8 cellular contexts compared by ENCODE assay signal in the genomic region with DNA sequence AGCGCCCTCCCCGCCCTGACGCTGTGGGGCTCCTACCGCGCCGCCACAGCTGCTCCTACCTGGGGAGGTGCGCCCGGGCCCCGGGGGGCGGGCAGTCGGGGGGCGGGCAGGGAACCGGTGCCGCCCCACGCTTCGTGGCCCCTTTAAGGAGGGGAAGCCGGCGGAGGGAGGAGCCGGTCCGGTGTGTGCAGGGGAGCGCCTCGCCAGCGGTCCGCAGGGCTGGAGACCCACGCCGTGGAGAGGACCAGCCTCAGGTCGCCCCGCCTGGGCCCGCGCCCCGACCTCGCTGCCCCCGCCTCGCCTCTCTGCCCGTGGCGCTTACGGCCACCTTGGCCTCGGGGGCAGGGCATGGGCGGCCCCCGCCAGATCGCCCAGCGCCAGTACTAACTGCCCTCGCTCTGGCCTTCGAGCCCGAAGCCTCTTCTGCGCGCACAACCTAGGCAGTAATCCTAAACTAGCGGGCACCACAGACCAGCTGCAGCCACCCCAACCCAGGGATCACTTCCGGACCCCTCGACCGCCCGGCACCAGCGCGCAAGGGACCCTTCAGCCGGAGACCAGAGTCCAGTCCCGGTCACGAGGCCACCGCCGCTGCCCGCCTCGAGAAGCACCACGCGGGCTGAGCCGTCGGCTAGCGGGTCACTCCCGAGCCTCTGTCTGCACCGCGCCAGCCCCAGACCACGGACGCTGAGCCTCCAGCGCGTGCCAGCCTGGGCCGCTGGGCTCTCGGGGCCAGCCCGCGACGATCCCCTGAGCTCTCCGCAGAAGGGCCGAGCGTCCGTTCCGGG. TPM values are rescaled to one million over a fixed set of nuclear protein-coding genes. Genes with fewer than 3 reads are reported as not detected.
A peak's percentile ranks its signal among the peaks of the same experiment; 100 is the strongest.
DNase-seq lines count a peak whose midpoint lies in the region; ATAC-seq, FAIRE-seq and TF ChIP-seq lines count a peak whose summit lies in the region.

A gene (plus strand): TSS at position 171 of the 788 bp plus-strand sequence. CDS start 689 bp downstream, outside the sequence.

- H4K8ac ChIP-seq in H1 (ENCODE audit: extremely low read depth, insufficient read depth, low read length) (peak within 1 kb of the TSS; percentile 68; the same call in 1 of the 2 replicates), neuronal stem cell (ENCODE audit: low read depth, low read length) (no peak within 1 kb of the TSS)

- H3K79me1 ChIP-seq in H1 (ENCODE audit: low read depth, low read length) (no peaks in the 10 kb centered on the region), neuronal stem cell (ENCODE audit: low read depth, low read length) (no peaks in the 10 kb centered on the region)

- peak within 1 kb of the TSS; percentile 29; the same call in 1 of the 2 replicates for H2AFZ ChIP-seq in H1 (ENCODE audit: low read length)
- peak within 1 kb of the TSS; percentile 92 for H2AFZ ChIP-seq in neuronal stem cell (ENCODE audit: low read length)

- H2BK120ac ChIP-seq in H1 (replicated peaks; ENCODE audit: low read depth, low read length) (no peak within 1 kb of the TSS), neuronal stem cell (ENCODE audit: low read depth, low read length) (no peak within 1 kb of the TSS)

- H3K23ac ChIP-seq in H1 (ENCODE audit: insufficient read length) (no peak within 1 kb of the TSS), neuronal stem cell (ENCODE audit: low read depth, low read length, poor library complexity) (peak within 1 kb of the TSS; percentile 71)

- intact Hi-C loops in CD4-positive, alpha-beta memory T cell (cut with micrococcal nuclease) = no loop called here

- H2BK15ac ChIP-seq in H1 (ENCODE audit: low read length) (no peak within 1 kb of the TSS; the same call in 1 of the 2 replicates), neuronal stem cell (ENCODE audit: low read length) (peak within 1 kb of the TSS; percentile 26)

- TF ChIP-seq CTCF in H1 (IDR thresholded peaks at IDR 0.05; ENCODE audit: control extremely low read depth in 1 of 3, insufficient read depth in 1 of 3, low read depth in 1 of 3, low read length in 3 of 3) = no peak

- H2BK5ac ChIP-seq in H1 (ENCODE audit: low read depth, low read length) = no peak within 1 kb of the TSS
- H2BK5ac ChIP-seq in neuronal stem cell (ENCODE audit: low read length) = no peak within 1 kb of the TSS

- peaks cover 65 to 70% of the 10 kb centered on the region in 2 donors for H3K27me3 Mint-ChIP-seq in CD4-positive, alpha-beta memory T cell
- H3K27me3 Mint-ChIP-seq in IgD-negative memory B cell = peaks cover 75% of the 10 kb centered on the region

- no peak within 1 kb of the TSS for H4K5ac ChIP-seq in H1 (ENCODE audit: insufficient read length, low read depth, low read length)

- no peak within 1 kb of the TSS for H2BK12ac ChIP-seq in H1 (ENCODE audit: low read depth, low read length)
- peak within 1 kb of the TSS; percentile 68 for H2BK12ac ChIP-seq in neuronal stem cell (ENCODE audit: low read length)

- no peak within 1 kb of the TSS for H2BK20ac ChIP-seq in H1 (ENCODE audit: low read length)

- FAIRE-seq in H1 (lab: Jason Lieb, UNC) = no peak

- peak within 1 kb of the TSS in 1 of 2 donors; percentile 24 for H3K4me3 ChIP-seq in CD4-positive, alpha-beta memory T cell (ENCODE audit: low read length in 2 of 2)
- H3K4me3 ChIP-seq in H1 (ENCODE audit: extremely low read depth in 1 of 4, insufficient read depth in 2 of 4, low read depth in 3 of 4, low read length in 4 of 4) = peak within 1 kb of the TSS; percentile 25 to 59 (median 42)
- peak within 1 kb of the TSS; percentile 36 to 73 for H3K4me3 ChIP-seq in neuronal stem cell (ENCODE audit: low read length in 2 of 2)

- no peaks in the 10 kb centered on the region for H3K79me2 ChIP-seq in H1 (ENCODE audit: control insufficient read depth in 1 of 2, insufficient read depth in 2 of 2, low read length in 2 of 2)

- H4K91ac ChIP-seq in H1 (replicated peaks; ENCODE audit: insufficient read length, low read length) = no peak within 1 kb of the TSS
- no peak within 1 kb of the TSS for H4K91ac ChIP-seq in neuronal stem cell (ENCODE audit: low read depth, low read length, poor library complexity)

- H3K4me3 Mint-ChIP-seq in CD4-positive, alpha-beta memory T cell = peak within 1 kb of the TSS; percentile 84 to 92 (median 89)
- peak within 1 kb of the TSS; percentile 80 to 94 (median 87) for H3K4me3 Mint-ChIP-seq in IgD-negative memory B cell

- no peak within 1 kb of the TSS for H3K56ac ChIP-seq in H1 (replicated peaks; ENCODE audit: insufficient read length, low read depth, low read length)

- DNase-seq in CD4-positive, alpha-beta memory T cell = no peak
- peak in 1 of 2 experiments; percentile 81 for DNase-seq in H1 (ENCODE audit: low read depth in 1 of 2, low spot score in 2 of 2)
- DNase-seq in neuronal stem cell (ENCODE audit: low spot score) = peak; percentile 14
- no peak for DNase-seq in H4 (ENCODE audit: low spot score)
- DNase-seq in COLO829 (ENCODE audit: low spot score) = no peak

- H3K36me3 Mint-ChIP-seq in CD4-positive, alpha-beta memory T cell = peaks cover 0 to 4% of the 10 kb centered on the region in 2 donors
- no peaks in the 10 kb centered on the region for H3K36me3 Mint-ChIP-seq in IgD-negative memory B cell

- H3K4me2 ChIP-seq in H1 (ENCODE audit: insufficient read depth in 1 of 2, low read depth in 2 of 2, low read length in 2 of 2) = peak within 1 kb of the TSS; percentile 72
- peak within 1 kb of the TSS; percentile 47 for H3K4me2 ChIP-seq in neuronal stem cell (ENCODE audit: insufficient read depth, low read length, poor library complexity, severe bottlenecking)

- ATAC-seq in HG03354 (IDR thresholded peaks at IDR 0.05; ENCODE audit: poor library complexity, severe bottlenecking, unreplicated experiment) (no peak), GM19351 (IDR thresholded peaks at IDR 0.05; ENCODE audit: unreplicated experiment) (no peak)

- H3K36me3 ChIP-seq in CD4-positive, alpha-beta memory T cell (ENCODE audit: insufficient read depth, low read length) = no peaks in the 10 kb centered on the region
- H3K36me3 ChIP-seq in H1 (ENCODE audit: control insufficient read depth in 2 of 4, insufficient read depth in 4 of 4, low read length in 3 of 4) (peaks cover 0 to 9% (median 0%) of the 10 kb centered on the region in 4 experiments; a peak in 1 of 8 replicates), neuronal stem cell (replicated peaks in 1 of 2; ENCODE audit: control insufficient read depth in 2 of 2, insufficient read depth in 2 of 2, low read length in 2 of 2) (no peaks in the 10 kb centered on the region)

- H2AK5ac ChIP-seq in H1 (ENCODE audit: low read depth, low read length) (no peak within 1 kb of the TSS), neuronal stem cell (ENCODE audit: low read depth, low read length) (peak within 1 kb of the TSS; percentile 28)

- H3K18ac ChIP-seq in H1 (ENCODE audit: extremely low read depth, low read length) (no peak within 1 kb of the TSS; the same call in none of the 2 replicates), neuronal stem cell (ENCODE audit: low read length) (peak within 1 kb of the TSS; percentile 86)

- peaks cover 54% of the 10 kb centered on the region for H3K4me1 ChIP-seq in CD4-positive, alpha-beta memory T cell (ENCODE audit: insufficient read depth, low read length)
- H3K4me1 ChIP-seq in H1 (replicated peaks in 1 of 4; ENCODE audit: control insufficient read depth in 3 of 4, insufficient read depth in 4 of 4, low read length in 3 of 4) (peaks cover 10 to 43% (median 24%) of the 10 kb centered on the region in 4 experiments), neuronal stem cell (ENCODE audit: control insufficient read depth in 2 of 2, insufficient read depth in 1 of 2, low read depth in 1 of 2, low read length in 2 of 2) (peaks cover 3 to 4% of the 10 kb centered on the region in 2 donors)

- no peak for TF ChIP-seq EP300 in H1 (IDR thresholded peaks at IDR 0.05; ENCODE audit: borderline replicate concordance in 1 of 2, low read depth in 2 of 2, low read length in 2 of 2)

- TF ChIP-seq POLR2A in H1 (IDR thresholded peaks at IDR 0.05; ENCODE audit: control extremely low read depth in 1 of 2, low read depth in 2 of 2, low read length in 2 of 2) = no peak

- peaks cover 17% of the 10 kb centered on the region; the same call in 1 of the 2 replicates for H3K23me2 ChIP-seq in H1 (ENCODE audit: low read depth, low read length)

- H3K9me3 Mint-ChIP-seq in CD4-positive, alpha-beta memory T cell = peaks cover 0 to 5% (median 0%) of the 10 kb centered on the region in 8 donors
- peaks cover 0 to 2% (median 0%) of the 10 kb centered on the region in 3 donors for H3K9me3 Mint-ChIP-seq in IgD-negative memory B cell

- H3K9me3 ChIP-seq in CD4-positive, alpha-beta memory T cell (ENCODE audit: control insufficient read depth in 1 of 2, low read length in 2 of 2) = no peaks in the 10 kb centered on the region
- H3K9me3 ChIP-seq in H1 (ENCODE audit: insufficient read depth in 2 of 2, low read depth in 1 of 2, low read length in 1 of 2) = no peaks in the 10 kb centered on the region
- H3K9me3 ChIP-seq in neuronal stem cell (replicated peaks in 1 of 2; ENCODE audit: control insufficient read depth in 2 of 2, insufficient read depth in 1 of 2, low read depth in 1 of 2, low read length in 2 of 2) = peaks cover 5 to 9% of the 10 kb centered on the region in 2 donors

- H3K14ac ChIP-seq in H1 (ENCODE audit: insufficient read length) (no peak within 1 kb of the TSS), neuronal stem cell (ENCODE audit: low read length) (no peak within 1 kb of the TSS)

- POLR2A ChIA-PET in CD4-positive, alpha-beta memory T cell (lab: Charles Lee; ENCODE audit: partially characterized antibody) = interaction anchor here (1.1 to 1.5 kb wide), 2 partner anchors 52 to 69 kb away, joined by 3 to 4 read pairs; a partner anchor contains a TSS
- POLR2A ChIA-PET in H1 (lab: Charles Lee; ENCODE audit: partially characterized antibody) = no interaction called here

- WGBS in H1 (ENCODE audit: extremely low coverage in 1 of 2, insufficient coverage in 1 of 2, insufficient read length in 1 of 2, insufficient replicate concordance in 2 of 2, low coverage in 1 of 2, low lambda C conversion rate in 2 of 2, missing lambda C conversion rate in 1 of 2), 2 experiments = 4% methylated on average over 46 of the region's 83 CpGs; no CpG with 5 or more reads in 1 of the 2 experiments
- no CpG with 5 or more reads among the region's 83 CpGs for WGBS in neuronal stem cell (ENCODE audit: extremely low coverage in 2 of 2, insufficient read length in 2 of 2, insufficient replicate concordance in 1 of 2), 2 donors

- no peak for TF ChIP-seq RAD21 in H1 (IDR thresholded peaks at IDR 0.05 in 1 of 2, conservative IDR thresholded peaks at IDR 0.05 in 1 of 2; ENCODE audit: low read depth in 2 of 2, low read length in 2 of 2)

- CTCF ChIA-PET in CD4-positive, alpha-beta memory T cell (lab: Charles Lee; ENCODE audit: partially characterized antibody) = no interaction called here
- CTCF ChIA-PET in H1 (lab: Charles Lee; ENCODE audit: partially characterized antibody) = interaction anchor here (0.7 to 1.8 kb wide), 3 partner anchors 19 to 120 kb away, joined by 3 to 6 read pairs (median 4); no protein-coding TSS in a partner anchor

- no peak within 1 kb of the TSS for H3K27ac ChIP-seq in CD4-positive, alpha-beta memory T cell (ENCODE audit: low read depth, low read length)
- H3K27ac ChIP-seq in H1 (ENCODE audit: low read depth, low read length) = no peak within 1 kb of the TSS
- H3K27ac ChIP-seq in neuronal stem cell (replicated peaks; ENCODE audit: low read length) = no peak within 1 kb of the TSS

- peak within 1 kb of the TSS in 6 of 7 donors; percentile 32 to 81 (median 46) for H3K27ac Mint-ChIP-seq in CD4-positive, alpha-beta memory T cell
- peak within 1 kb of the TSS; percentile 73 to 82 (median 80) for H3K27ac Mint-ChIP-seq in IgD-negative memory B cell

- H3K9ac ChIP-seq in H1 (replicated peaks in 1 of 4; ENCODE audit: extremely low read depth in 1 of 4, low read depth in 3 of 4, low read length in 3 of 4) (no peak within 1 kb of the TSS), neuronal stem cell (ENCODE audit: low read depth, low read length, poor library complexity) (peak within 1 kb of the TSS; percentile 51)

- no peak within 1 kb of the TSS for H3K4ac ChIP-seq in H1 (replicated peaks; ENCODE audit: insufficient read length, low read depth, low read length)
- no peak within 1 kb of the TSS for H3K4ac ChIP-seq in neuronal stem cell (ENCODE audit: low read length)

- peaks cover 21 to 76% (median 34%) of the 10 kb centered on the region in 4 donors for H3K4me1 Mint-ChIP-seq in CD4-positive, alpha-beta memory T cell
- peaks cover 8 to 26% (median 14%) of the 10 kb centered on the region in 3 donors for H3K4me1 Mint-ChIP-seq in IgD-negative memory B cell

- H3K27me3 ChIP-seq in CD4-positive, alpha-beta memory T cell (ENCODE audit: insufficient read depth, low read length) = peaks cover 71% of the 10 kb centered on the region
- peaks cover 98 to 100% (median 99%) of the 10 kb centered on the region in 4 experiments for H3K27me3 ChIP-seq in H1 (replicated peaks in 1 of 4; ENCODE audit: control insufficient read depth in 3 of 4, extremely low read depth in 1 of 4, insufficient read depth in 3 of 4, low read length in 3 of 4)
- H3K27me3 ChIP-seq in neuronal stem cell (ENCODE audit: control insufficient read depth in 3 of 3, insufficient read depth in 3 of 3, low read depth in 1 of 3, low read length in 3 of 3) = peaks cover 72 to 99% (median 99%) of the 10 kb centered on the region in 3 experiments

- peaks cover 17 to 33% of the 10 kb centered on the region in 2 experiments for H4K20me1 ChIP-seq in H1 (replicated peaks in 1 of 2; ENCODE audit: control insufficient read depth in 1 of 2, insufficient read depth in 2 of 2, low read length in 2 of 2)

RNA-seq across cellular contexts. Expression of the gene that starts here (rescaled TPM):
- not detected for total RNA-seq in CD4-positive, alpha-beta memory T cell
- not detected for polyA plus RNA-seq in CD4-positive, alpha-beta memory T cell
- not detected for polyA plus RNA-seq in IgD-negative memory B cell
- not detected in 2 replicates for total RNA-seq in H1 (2021; fragmentation: NEBNext Ultra II Directional; extraction: Animal tissue kit (Norgen Biotek cat#: 25700))
- 0.03 TPM in 2 replicates for polyA plus RNA-seq in H1 (2011; rRNA removed)
- polyA plus RNA-seq in H1 (2011; cell fraction: cytosol; rRNA removed) = 0.03 TPM
- not detected for polyA plus RNA-seq in H1 (2011; cell fraction: nucleus; rRNA removed)
- polyA plus RNA-seq in H1 (2012, experiment 1 of 2) = not detected in 4 replicates
- 0.07 TPM for polyA plus RNA-seq in H1 (2012, experiment 2 of 2)
- 0.04 TPM for polyA plus RNA-seq in H1 (2013, experiment 1 of 2)
- polyA plus RNA-seq in H1 (2013, experiment 2 of 2) = 0.04 TPM
- polyA minus RNA-seq in H1 (2011; rRNA and poly(A)+ RNA removed) = 0.03 and 0.05 TPM in 2 replicates
- not detected for polyA minus RNA-seq in H1 (2011; cell fraction: cytosol; rRNA and poly(A)+ RNA removed)
- polyA minus RNA-seq in H1 (2011; cell fraction: nucleus; rRNA and poly(A)+ RNA removed) = not detected
- polyA plus RNA-seq in neuronal stem cell (2013, experiment 1 of 2) = not detected
- not detected for polyA plus RNA-seq in neuronal stem cell (2013, experiment 2 of 2)
- not detected in 2 replicates for total RNA-seq in H4 (2014; rRNA removed; shearing (Covaris generic))
